Comparison of ENCODE assay signal across 16 cellular contexts in genomic region chr2:108923019-108923700, GRCh38.
DNase-seq lines count a peak whose midpoint lies in the region; ATAC-seq, FAIRE-seq and TF ChIP-seq lines count a peak whose summit lies in the region.
"Had no signal": no experiment of that assay in that cellular context is flagged by ENCODE, and none has a peak within 500 bp of the region (broad histone marks: within the 10 kb centered on the region; RNA-seq: fewer than 3 reads in every experiment).

No MANE protein-coding gene starts in this region.

- no peaks in the 10 kb centered on the region for H3K9me3 Mint-ChIP-seq in CD8-positive, alpha-beta T cell
- H3K9me3 Mint-ChIP-seq: activated T-helper 17 cell treated with anti-CD3 and anti-CD28 coated beads, Interleukin-2, amount 50 U/mL, for 72 hours had no signal

- no peaks in the 10 kb centered on the region for H3K9me3 ChIP-seq in muscle layer of colon (ENCODE audit: low read length)
- H3K9me3 ChIP-seq in CD8-positive, alpha-beta T cell (ENCODE audit: low read length) = no peaks in the 10 kb centered on the region
- H3K9me3 ChIP-seq: thoracic aorta had no signal

- H3K4me3 Mint-ChIP-seq in CD8-positive, alpha-beta T cell = no peak overlapping the region
- H3K4me3 Mint-ChIP-seq: activated T-helper 17 cell treated with anti-CD3 and anti-CD28 coated beads, Interleukin-2, amount 50 U/mL, for 72 hours had no signal

- no peak for TF ChIP-seq CTCF in coronary artery (IDR thresholded peaks at IDR 0.05)
- TF ChIP-seq CTCF in CD8-positive, alpha-beta T cell (IDR thresholded peaks at IDR 0.05) = no peak

- H3K9ac ChIP-seq in muscle layer of colon (ENCODE audit: low read length) = no peak overlapping the region

- H3K4me1 Mint-ChIP-seq in CD8-positive, alpha-beta T cell (ENCODE audit: low read depth) = peaks cover 1% of the 10 kb centered on the region

- H3K27ac ChIP-seq in coronary artery (no peak overlapping the region), muscle layer of colon (ENCODE audit: low read depth, low read length) (peak overlapping the region; percentile 74)
- no peak overlapping the region for H3K27ac ChIP-seq in CD8-positive, alpha-beta T cell (ENCODE audit: low read depth, low read length)
- H3K27ac ChIP-seq: thoracic aorta, VCaP had no signal

- intact Hi-C loops in CD8-positive, alpha-beta T cell (cut with DNase I, micrococcal nuclease) = no loop called here

- peaks cover 47% of the 10 kb centered on the region for H3K4me1 ChIP-seq in muscle layer of colon (ENCODE audit: insufficient read depth, low read length)
- peaks cover under 1% of the 10 kb centered on the region for H3K4me1 ChIP-seq in CD8-positive, alpha-beta T cell (ENCODE audit: insufficient read depth, low read length)

- H3K36me3 Mint-ChIP-seq in CD8-positive, alpha-beta T cell = peaks cover 29% of the 10 kb centered on the region

- TF ChIP-seq POLR2A in H54 (IDR thresholded peaks at IDR 0.05; ENCODE audit: low read depth, low read length) = no peak

- H3K27me3 ChIP-seq in muscle layer of colon (ENCODE audit: control insufficient read depth in 1 of 2, insufficient read depth in 2 of 2, low read length in 2 of 2) = no peaks in the 10 kb centered on the region
- no peaks in the 10 kb centered on the region for H3K27me3 ChIP-seq in CD8-positive, alpha-beta T cell (ENCODE audit: insufficient read depth, low read length)

- H3K4me3 ChIP-seq in coronary artery (no peak overlapping the region), muscle layer of colon (ENCODE audit: low read depth in 1 of 2, low read length in 2 of 2) (no peak overlapping the region)
- H3K4me3 ChIP-seq in CD8-positive, alpha-beta T cell (ENCODE audit: low read depth, low read length) = no peak overlapping the region
- H3K4me3 ChIP-seq: thoracic aorta had no signal

- no peak for FAIRE-seq in H54 (lab: Jason Lieb, UNC)

- ATAC-seq in GM21381 (IDR thresholded peaks at IDR 0.05; ENCODE audit: unreplicated experiment) = no peak
- no peak for ATAC-seq in HG02642 (IDR thresholded peaks at IDR 0.05; ENCODE audit: poor library complexity, unreplicated experiment)
- ATAC-seq in CD8-positive, alpha-beta T cell = no peak
- ATAC-seq: activated T-helper 17 cell treated with anti-CD3 and anti-CD28 coated beads, Interleukin-2, amount 50 U/mL, for 72 hours had no signal

- peak; percentile 44 for DNase-seq in DMS53 treated with DMSO at 0.1 percent for 48 hours (lab: John Stamatoyannopoulos, UW; ENCODE audit: unreplicated experiment)
- DNase-seq in NCI-H2196 (lab: John Stamatoyannopoulos, UW; ENCODE audit: unreplicated experiment) = peak; percentile 82
- DNase-seq in coronary artery (ENCODE audit: low spot score) = peak; percentile 59
- DNase-seq in CD8-positive, alpha-beta T cell = no peak
- no peak for DNase-seq in H54 (ENCODE audit: insufficient read length, low spot score)
- DNase-seq: GF-D8; GOT3; NCI-H2081 treated with DMSO at 0.1 percent for 48 hours; nucleus accumbens; stimulated activated CD4-positive, alpha-beta T cell treated with anti-CD3 and anti-CD28 coated beads, Interleukin-4, amount 100 ng/mL, for 1 hour had no signal

- no peaks in the 10 kb centered on the region for H3K36me3 ChIP-seq in muscle layer of colon (ENCODE audit: insufficient read depth, low read length)
- no peaks in the 10 kb centered on the region for H3K36me3 ChIP-seq in CD8-positive, alpha-beta T cell (ENCODE audit: insufficient read depth, low read length)
- H3K36me3 ChIP-seq: thoracic aorta had no signal

- H3K27me3 Mint-ChIP-seq in CD8-positive, alpha-beta T cell (ENCODE audit: low read depth) = no peaks in the 10 kb centered on the region

- no peak overlapping the region for H3K27ac Mint-ChIP-seq in CD8-positive, alpha-beta T cell
- H3K27ac Mint-ChIP-seq: activated T-helper 17 cell treated with anti-CD3 and anti-CD28 coated beads, Interleukin-2, amount 50 U/mL, for 72 hours had no signal

- POLR2A ChIA-PET in CD8-positive, alpha-beta T cell (lab: Charles Lee) = no interaction called here

- CTCF ChIA-PET in CD8-positive, alpha-beta T cell (lab: Charles Lee) = interaction anchor here (0.9 to 1.1 kb wide), 2 partner anchors 204 to 587 kb away, joined by 3 read pairs; no protein-coding TSS in a partner anchor

Comparison
In these comparisons a context has a peak if more than half of its experiments do, and no peak if none do; other contexts are left out.
1. DNase-seq: peak in DMS53 treated with DMSO at 0.1 percent for 48 hours (single experiment), NCI-H2196 (single experiment) and coronary artery (single experiment); none in CD8-positive, alpha-beta T cell (0 of 7) and H54 (single experiment).